In the genomic region with DNA sequence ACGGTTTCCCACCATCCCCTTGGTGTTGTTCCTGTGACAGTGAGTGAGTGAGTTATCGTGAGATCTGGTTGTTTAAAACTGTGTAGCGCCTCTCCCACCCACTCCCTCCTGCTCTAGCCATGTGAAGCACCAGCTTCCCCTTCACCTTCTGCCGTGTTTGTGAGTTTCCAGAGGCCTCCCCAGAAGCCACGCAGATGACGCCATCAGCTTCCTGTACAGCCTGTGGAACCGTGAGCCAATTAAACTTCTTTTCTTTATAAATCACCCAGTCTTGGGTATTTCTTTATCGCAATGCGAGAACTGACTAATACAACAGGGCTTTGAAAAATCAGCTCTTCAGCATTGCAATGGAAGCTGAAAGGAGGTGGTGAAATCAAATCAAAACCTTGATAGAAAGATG, we compare ENCODE assay signal across 31 cellular contexts. TPM values are rescaled to one million over a fixed set of nuclear protein-coding genes. Genes with fewer than 3 reads are reported as not detected.
"Had no signal": no experiment of that assay in that cellular context is flagged by ENCODE, and none has a peak within 500 bp of the region (broad histone marks: within the 10 kb centered on the region; RNA-seq: fewer than 3 reads in every experiment).

No MANE protein-coding gene starts in this region.

- H3K4me3 ChIP-seq: colonic mucosa, dorsolateral prefrontal cortex, esophagus muscularis mucosa, gastrocnemius medialis, neural progenitor cell, sigmoid colon, smooth muscle cell, thyroid gland had no signal

- H3K27ac Mint-ChIP-seq: activated CD4-positive, alpha-beta memory T cell treated with anti-CD3 and anti-CD28 coated beads, Interleukin-2, amount 10 ng/mL, durations not matched to agents 7 days and 5 days; activated naive CD4-positive, alpha-beta T cell treated with anti-CD3 and anti-CD28 coated beads, Interleukin-2, amount 50 U/mL, for 72 hours; activated T-helper 1 cell treated with anti-CD3 and anti-CD28 coated beads, Interleukin-12 subunit alpha, Interleukin-12 subunit beta, Interleukin-2, Interleukin-4 antibody, amounts not matched to agents 30 ng/mL and 10 ng/mL and 1 ng/mL, durations not matched to agents 14 hours and 24 hours and 36 hours; effector memory CD8-positive, alpha-beta T cell; mesothelial cell of epicardium; naive thymus-derived CD8-positive, alpha-beta T cell; neural progenitor cell; progenitor cell of endocrine pancreas; WTC11 had no signal

- FAIRE-seq: bronchial epithelial cell, islet of Langerhans had no signal

- H3K4me2 ChIP-seq: neural progenitor cell, smooth muscle cell had no signal

- H3K36me3 ChIP-seq: colonic mucosa, esophagus muscularis mucosa, gastrocnemius medialis, neural progenitor cell, sigmoid colon, thyroid gland had no signal

- ATAC-seq: activated naive CD4-positive, alpha-beta T cell treated with anti-CD3 and anti-CD28 coated beads, Interleukin-2, amount 50 U/mL, for 72 hours; effector memory CD8-positive, alpha-beta T cell; gastrocnemius medialis; left ventricle myocardium superior; naive thymus-derived CD8-positive, alpha-beta T cell; stimulated activated naive CD8-positive, alpha-beta T cell treated with anti-CD3 and anti-CD28 coated beads, Interleukin-15, Interleukin-2, amounts not matched to agents 100 U/mL and 50 U/mL, for 24 hours; WTC11 had no signal

- H3K36me3 Mint-ChIP-seq: activated naive CD4-positive, alpha-beta T cell treated with anti-CD3 and anti-CD28 coated beads, Interleukin-2, amount 50 U/mL, for 72 hours; mesothelial cell of epicardium; naive thymus-derived CD8-positive, alpha-beta T cell; neural progenitor cell; WTC11 had no signal

- H3K9me3 Mint-ChIP-seq: activated CD4-positive, alpha-beta memory T cell treated with anti-CD3 and anti-CD28 coated beads, Interleukin-2, amount 10 ng/mL, durations not matched to agents 7 days and 5 days; activated naive CD4-positive, alpha-beta T cell treated with anti-CD3 and anti-CD28 coated beads, Interleukin-2, amount 50 U/mL, for 72 hours; activated T-helper 1 cell treated with anti-CD3 and anti-CD28 coated beads, Interleukin-12 subunit alpha, Interleukin-12 subunit beta, Interleukin-2, Interleukin-4 antibody, amounts not matched to agents 30 ng/mL and 10 ng/mL and 1 ng/mL, durations not matched to agents 14 hours and 24 hours and 36 hours; effector memory CD8-positive, alpha-beta T cell; mesothelial cell of epicardium; naive thymus-derived CD8-positive, alpha-beta T cell; neural progenitor cell had no signal

- H3K9me3 ChIP-seq: colonic mucosa, esophagus muscularis mucosa, gastrocnemius medialis, sigmoid colon, thyroid gland had no signal

- H3K4me1 Mint-ChIP-seq: activated CD4-positive, alpha-beta memory T cell treated with anti-CD3 and anti-CD28 coated beads, Interleukin-2, amount 10 ng/mL, durations not matched to agents 7 days and 5 days; mesothelial cell of epicardium had no signal

- H3K27ac ChIP-seq: colonic mucosa, dorsolateral prefrontal cortex, esophagus muscularis mucosa, gastrocnemius medialis, neural progenitor cell, sigmoid colon, thyroid gland had no signal

- H2AFZ ChIP-seq: neural progenitor cell had no signal

- H3K9ac ChIP-seq: neural progenitor cell had no signal

- H3K27me3 ChIP-seq: colonic mucosa, dorsolateral prefrontal cortex, esophagus muscularis mucosa, gastrocnemius medialis, neural progenitor cell, sigmoid colon, thyroid gland had no signal

- H3K4me3 Mint-ChIP-seq: activated CD4-positive, alpha-beta memory T cell treated with anti-CD3 and anti-CD28 coated beads, Interleukin-2, amount 10 ng/mL, durations not matched to agents 7 days and 5 days; activated T-helper 1 cell treated with anti-CD3 and anti-CD28 coated beads, Interleukin-12 subunit alpha, Interleukin-12 subunit beta, Interleukin-2, Interleukin-4 antibody, amounts not matched to agents 30 ng/mL and 10 ng/mL and 1 ng/mL, durations not matched to agents 14 hours and 24 hours and 36 hours; effector memory CD8-positive, alpha-beta T cell; mesothelial cell of epicardium; naive thymus-derived CD8-positive, alpha-beta T cell; neural progenitor cell; WTC11 had no signal

- DNase-seq: activated CD4-positive, alpha-beta memory T cell treated with anti-CD3 and anti-CD28 coated beads, Interleukin-2, amount 10 ng/mL, durations not matched to agents 7 days and 5 days; activated gamma-delta T cell; amniotic stem cell; colonic mucosa; dorsolateral prefrontal cortex; effector memory CD8-positive, alpha-beta T cell; gastrocnemius medialis; head of caudate nucleus; hypothalamus; left ventricle myocardium superior; mammary epithelial cell; naive thymus-derived CD8-positive, alpha-beta T cell; retina; sigmoid colon; stimulated activated CD4-positive, alpha-beta T cell treated with anti-CD3 and anti-CD28 coated beads, Interleukin-4, amount 100 ng/mL, for 4 hours; stimulated activated naive CD8-positive, alpha-beta T cell treated with anti-CD3 and anti-CD28 coated beads, Interleukin-15, Interleukin-2, amounts not matched to agents 100 U/mL and 50 U/mL, for 24 hours; T-helper 1 cell; thyroid gland had no signal

- H3K4me1 ChIP-seq: colonic mucosa, gastrocnemius medialis, thyroid gland had no signal

RNA-seq across cellular contexts. Expression of a gene that starts 50.0 kb away (rescaled TPM):
- total RNA-seq: activated CD4-positive, alpha-beta memory T cell treated with anti-CD3 and anti-CD28 coated beads, Interleukin-2, amount 10 ng/mL, durations not matched to agents 7 days and 5 days; activated naive CD4-positive, alpha-beta T cell treated with anti-CD3 and anti-CD28 coated beads, Interleukin-2, amount 50 U/mL, for 72 hours; activated T-helper 1 cell treated with anti-CD3 and anti-CD28 coated beads, Interleukin-12 subunit alpha, Interleukin-12 subunit beta, Interleukin-2, Interleukin-4 antibody, amounts not matched to agents 30 ng/mL and 10 ng/mL and 1 ng/mL, durations not matched to agents 14 hours and 24 hours and 36 hours; dorsolateral prefrontal cortex; gastrocnemius medialis; left ventricle myocardium superior; naive thymus-derived CD8-positive, alpha-beta T cell; osteocyte; progenitor cell of endocrine pancreas; smooth muscle cell; subcutaneous adipose tissue; ureter; WTC11 had no signal
